ENCODE assay signal across 8 cellular contexts in the genomic region with DNA sequence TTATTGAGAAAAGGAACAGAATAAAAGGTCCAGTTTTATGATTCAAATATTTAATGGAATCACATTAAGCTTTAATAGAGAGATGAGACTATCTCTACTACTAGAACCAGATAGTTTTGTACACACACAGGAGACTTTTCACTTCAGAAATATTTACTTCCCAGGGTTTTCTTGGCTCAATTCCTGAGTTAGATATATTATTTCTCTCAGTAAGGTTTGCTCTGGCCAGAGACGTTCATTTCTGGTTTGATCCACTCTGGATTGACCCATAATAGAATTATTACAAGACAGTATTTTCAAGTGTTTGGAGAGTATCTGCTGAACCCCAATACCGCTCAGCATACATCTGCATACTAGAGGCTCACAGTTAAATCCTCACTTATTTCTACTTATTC. TPM values are rescaled to one million over a fixed set of nuclear protein-coding genes. Genes with fewer than 3 reads are reported as not detected.
DNase-seq lines count a peak whose midpoint lies in the region; ATAC-seq and TF ChIP-seq lines count a peak whose summit lies in the region.

No MANE protein-coding gene starts in this region.

- H3F3A ChIP-seq in neural progenitor cell (ENCODE audit: low read depth) = peaks cover 47% of the 10 kb centered on the region

- H3K4me3 Mint-ChIP-seq in CD4-positive, alpha-beta T cell = peak overlapping the region; percentile 94
- peak overlapping the region; percentile 96 for H3K4me3 Mint-ChIP-seq in endothelial cell (ENCODE audit: unreplicated experiment)
- H3K4me3 Mint-ChIP-seq in neural progenitor cell = peak overlapping the region; percentile 89

- H4K20me1 ChIP-seq in OCI-LY7 (ENCODE audit: insufficient read depth, low read length) (no peaks in the 10 kb centered on the region), neural progenitor cell (ENCODE audit: low read depth) (peaks cover 6% of the 10 kb centered on the region)

- CTCF ChIA-PET in CD4-positive, alpha-beta T cell (lab: Charles Lee) = interaction anchor here (0.9 to 2.5 kb wide), 4 partner anchors 19 to 123 kb away, joined by 3 to 13 read pairs (median 6); a partner anchor contains a TSS
- CTCF ChIA-PET in OCI-LY7 (lab: Charles Lee; ENCODE audit: unreplicated experiment) = no interaction called here

- no peaks in the 10 kb centered on the region for H3K27me3 ChIP-seq in CD4-positive, alpha-beta T cell (ENCODE audit: control insufficient read depth, insufficient read depth, low read length)
- H3K27me3 ChIP-seq in neural progenitor cell = no peaks in the 10 kb centered on the region

- H3K36me3 Mint-ChIP-seq in CD4-positive, alpha-beta T cell (ENCODE audit: low read depth) = peaks cover 25% of the 10 kb centered on the region
- H3K36me3 Mint-ChIP-seq in endothelial cell (ENCODE audit: low read depth, unreplicated experiment) (peaks cover 5% of the 10 kb centered on the region), neural progenitor cell (peaks cover 8% of the 10 kb centered on the region)

- intact Hi-C loops in CD4-positive, alpha-beta T cell (cut with DNase I, micrococcal nuclease) = loop anchor here (2.0 to 10.0 kb wide), 5 partner anchors 123 to 813 kb away; a partner anchor contains a TSS
- intact Hi-C loops in OCI-LY7 (cut with micrococcal nuclease; ENCODE audit: unreplicated experiment) = loop anchor here (2.0 to 5.0 kb wide), 3 partner anchors 321 to 1029 kb away; a partner anchor contains a TSS

- peak overlapping the region; percentile 59 for H3K9ac ChIP-seq in neural progenitor cell

- peak overlapping the region; percentile 87 for H3K4me3 ChIP-seq in OCI-LY7 (ENCODE audit: low read depth, low read length, poor library complexity, severe bottlenecking)
- H3K4me3 ChIP-seq in neural progenitor cell = peak overlapping the region; percentile 78

- no peak for DNase-seq in CD4-positive, alpha-beta T cell
- DNase-seq in OCI-LY7 (ENCODE audit: low spot score) = no peak
- DNase-seq in endothelial cell (ENCODE audit: low spot score) = no peak
- no peak for DNase-seq in neural progenitor cell (ENCODE audit: low spot score)
- DNase-seq in HUDEP-2 (lab: John Stamatoyannopoulos, UW; ENCODE audit: unreplicated experiment in 76 of 76) = no peak
- DNase-seq in iPS-NIHi7 (ENCODE audit: extremely low spot score) = no peak

- no peaks in the 10 kb centered on the region for H3K9me3 Mint-ChIP-seq in CD4-positive, alpha-beta T cell
- no peaks in the 10 kb centered on the region for H3K9me3 Mint-ChIP-seq in endothelial cell (ENCODE audit: unreplicated experiment)
- no peaks in the 10 kb centered on the region for H3K9me3 Mint-ChIP-seq in neural progenitor cell

- peaks cover 8% of the 10 kb centered on the region; the same call in 1 of the 2 replicates for H3K36me3 ChIP-seq in OCI-LY7 (ENCODE audit: insufficient read depth, low read length)
- no peaks in the 10 kb centered on the region for H3K36me3 ChIP-seq in neural progenitor cell

- TSS peak; percentile 91 for BruUV-seq in OCI-LY7 (replicated peaks; lab: Mats Ljungman, UMichigan)

- peak overlapping the region; percentile 96; the same call in 1 of the 2 replicates for H2AFZ ChIP-seq in OCI-LY7 (ENCODE audit: low read length)
- no peak overlapping the region for H2AFZ ChIP-seq in neural progenitor cell (replicated peaks)

- POLR2A ChIA-PET in CD4-positive, alpha-beta T cell (lab: Charles Lee) = interaction anchor here (0.6 to 2.5 kb wide), 17 partner anchors 10 to 1472 kb away, joined by 3 to 25 read pairs (median 3); a partner anchor contains a TSS
- POLR2A ChIA-PET in OCI-LY7 (lab: Charles Lee) = interaction anchor here (0.9 kb wide), 1 partner anchor 19 kb away, joined by 4 read pairs; no protein-coding TSS in a partner anchor

- H3K4me2 ChIP-seq in OCI-LY7 (ENCODE audit: low read length) (peak overlapping the region; percentile 97), neural progenitor cell (peak overlapping the region; percentile 93)

- TF ChIP-seq CTCF in CD4-positive, alpha-beta T cell (IDR thresholded peaks at IDR 0.05) = no peak
- no peak for TF ChIP-seq CTCF in OCI-LY7 (conservative IDR thresholded peaks at IDR 0.05; ENCODE audit: low read length)
- TF ChIP-seq CTCF in endothelial cell (IDR thresholded peaks at IDR 0.05; ENCODE audit: unreplicated experiment) = no peak
- TF ChIP-seq CTCF in neural progenitor cell (IDR thresholded peaks at IDR 0.05) = no peak

- H3K9me2 ChIP-seq in OCI-LY7 (ENCODE audit: insufficient read depth, low read length) = no peaks in the 10 kb centered on the region

- no peak overlapping the region for H3K27ac ChIP-seq in CD4-positive, alpha-beta T cell (ENCODE audit: low read depth, low read length)
- H3K27ac ChIP-seq in OCI-LY7 (ENCODE audit: low read depth, low read length, poor library complexity, severe bottlenecking) (peak overlapping the region; percentile 96), neural progenitor cell (peak overlapping the region; percentile 99)

- H3K9me3 ChIP-seq in CD4-positive, alpha-beta T cell (ENCODE audit: control insufficient read depth, low read length) = no peaks in the 10 kb centered on the region
- H3K9me3 ChIP-seq in OCI-LY7 (ENCODE audit: low read length) = no peaks in the 10 kb centered on the region
- no peaks in the 10 kb centered on the region for H3K9me3 ChIP-seq in neural progenitor cell (ENCODE audit: low read depth)

- ATAC-seq in CD4-positive, alpha-beta T cell (ENCODE audit: poor library complexity) = no peak
- no peak for ATAC-seq in HG03442 (IDR thresholded peaks at IDR 0.05; ENCODE audit: unreplicated experiment)
- no peak for ATAC-seq in activated CD4-positive, CD25-positive, alpha-beta regulatory T cell treated with anti-CD3 and anti-CD28 coated beads, Interleukin-2, amount 50 U/mL, for 24 hours

- peaks cover 24% of the 10 kb centered on the region for H3K79me2 ChIP-seq in OCI-LY7 (ENCODE audit: insufficient read depth, low read depth, low read length)
- H3K79me2 ChIP-seq in neural progenitor cell (ENCODE audit: low read depth) = peaks cover 39% of the 10 kb centered on the region

- H3K27ac Mint-ChIP-seq in CD4-positive, alpha-beta T cell = peak overlapping the region; percentile 94
- peak overlapping the region; percentile 94 for H3K27ac Mint-ChIP-seq in endothelial cell (ENCODE audit: unreplicated experiment)
- H3K27ac Mint-ChIP-seq in neural progenitor cell = peak overlapping the region; percentile 98

- peaks cover 16% of the 10 kb centered on the region for H3K4me1 ChIP-seq in OCI-LY7 (ENCODE audit: insufficient read depth, low read length, poor library complexity, severe bottlenecking)
- H3K4me1 ChIP-seq in neural progenitor cell = peaks cover 17% of the 10 kb centered on the region

- peaks cover 24% of the 10 kb centered on the region for H3K4me1 Mint-ChIP-seq in CD4-positive, alpha-beta T cell (ENCODE audit: low read depth)
- peaks cover 18% of the 10 kb centered on the region for H3K4me1 Mint-ChIP-seq in endothelial cell (ENCODE audit: unreplicated experiment)
- peaks cover 23% of the 10 kb centered on the region for H3K4me1 Mint-ChIP-seq in neural progenitor cell

- no peaks in the 10 kb centered on the region for H3K27me3 Mint-ChIP-seq in CD4-positive, alpha-beta T cell
- H3K27me3 Mint-ChIP-seq in endothelial cell (ENCODE audit: unreplicated experiment) (peaks cover 12% of the 10 kb centered on the region), neural progenitor cell (ENCODE audit: insufficient read depth, low read depth) (peaks cover 5% of the 10 kb centered on the region)

RNA-seq across cellular contexts. Expression of a gene that starts 1.3 kb away (rescaled TPM):
- total RNA-seq in CD4-positive, alpha-beta T cell = 10 to 100 TPM; 55.7 to 60.5 TPM
- 32.3 and 34.8 TPM in 2 replicates for total RNA-seq in OCI-LY7 (2014; rRNA removed; shearing (Covaris generic))
- 62.3 and 79.7 TPM in 2 replicates for total RNA-seq in OCI-LY7 (2022)
- 39.6 TPM for total RNA-seq in endothelial cell (ENCODE audit: unreplicated experiment)
- total RNA-seq in neural progenitor cell (ENCODE audit: low replicate concordance) = 31.3 and 44.8 TPM in 2 replicates
